Comparison of ENCODE assay signal across 19 cellular contexts in the genomic region with DNA sequence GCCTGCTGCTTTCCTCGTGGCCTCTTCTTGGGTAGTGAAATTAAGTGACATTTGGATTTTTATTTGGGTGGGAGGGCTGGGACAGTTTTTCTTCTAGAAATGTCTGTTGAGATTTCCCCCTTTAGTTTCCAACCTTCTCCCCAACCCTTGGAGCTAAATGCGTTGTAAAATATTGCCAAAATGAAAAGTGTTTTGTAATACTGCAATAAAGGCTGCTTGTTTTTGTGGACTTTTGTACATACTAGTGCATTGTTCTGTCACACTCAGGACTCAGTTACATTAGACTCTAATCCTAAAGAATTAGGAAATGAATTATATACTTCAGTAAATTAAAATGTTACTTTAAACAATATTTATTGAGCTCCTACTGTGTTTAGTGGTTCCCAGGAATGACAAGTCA. TPM values are rescaled to one million over a fixed set of nuclear protein-coding genes. Genes with fewer than 3 reads are reported as not detected.
A peak's percentile ranks its signal among the peaks of the same experiment; 100 is the strongest.
DNase-seq lines count a peak whose midpoint lies in the region; ATAC-seq and TF ChIP-seq lines count a peak whose summit lies in the region.
"Had no signal": no experiment of that assay in that cellular context is flagged by ENCODE, and none has a peak within 500 bp of the region (broad histone marks: within the 10 kb centered on the region; RNA-seq: fewer than 3 reads in every experiment).

No MANE protein-coding gene starts in this region.

- no peak for ATAC-seq in activated T-helper 17 cell treated with anti-CD3 and anti-CD28 coated beads, Interleukin-2, amount 50 U/mL, for 72 hours (replicated peaks)
- ATAC-seq in HG02870 (IDR thresholded peaks at IDR 0.05; ENCODE audit: unreplicated experiment) (no peak), lower lobe of right lung (no peak)
- ATAC-seq: HCT116 had no signal

- 81% methylated on average over 2 of the region's 2 CpGs for WGBS in hepatocyte (ENCODE audit: low lambda C conversion rate, missing lambda C conversion rate)

- H3K36me3 ChIP-seq in hepatocyte (replicated peaks; ENCODE audit: insufficient read depth, low read depth) = no peaks in the 10 kb centered on the region
- H3K36me3 ChIP-seq in lower lobe of right lung = peaks cover 85% of the 10 kb centered on the region

- intact Hi-C loops in lower lobe of right lung (cut with DNase I) = no loop called here

- peaks cover 15% of the 10 kb centered on the region for H3K4me1 Mint-ChIP-seq in activated T-helper 17 cell treated with anti-CD3 and anti-CD28 coated beads, Interleukin-2, amount 50 U/mL, for 72 hours

- H2AFZ ChIP-seq in hepatocyte = no peak overlapping the region

- H3K27ac Mint-ChIP-seq in activated T-helper 17 cell treated with anti-CD3 and anti-CD28 coated beads, Interleukin-2, amount 50 U/mL, for 72 hours = peak overlapping the region; percentile 20

- H3K4me2 ChIP-seq in hepatocyte = no peak overlapping the region

- H3K27me3 Mint-ChIP-seq in activated T-helper 17 cell treated with anti-CD3 and anti-CD28 coated beads, Interleukin-2, amount 50 U/mL, for 72 hours = no peaks in the 10 kb centered on the region

- in situ Hi-C loops in SK-MEL-5 (cut with HindIII; ENCODE audit: low pct_unique_long_range_greater_than_20kb, low sequenced_read_pairs) = no loop called here

- peaks cover 11% of the 10 kb centered on the region for H3K79me2 ChIP-seq in hepatocyte

- H3K9me2 ChIP-seq in hepatocyte (replicated peaks; ENCODE audit: insufficient read depth) = no peaks in the 10 kb centered on the region

- peak overlapping the region; percentile 5 for H3K27ac ChIP-seq in hepatocyte
- H3K27ac ChIP-seq in lower lobe of right lung = no peak overlapping the region

- no peak overlapping the region for H3K4me3 Mint-ChIP-seq in activated T-helper 17 cell treated with anti-CD3 and anti-CD28 coated beads, Interleukin-2, amount 50 U/mL, for 72 hours

- H3K4me3 ChIP-seq in hepatocyte (no peak overlapping the region), lower lobe of right lung (no peak overlapping the region)

- H3K9me3 Mint-ChIP-seq in activated T-helper 17 cell treated with anti-CD3 and anti-CD28 coated beads, Interleukin-2, amount 50 U/mL, for 72 hours = no peaks in the 10 kb centered on the region

- peaks cover 94% of the 10 kb centered on the region for H3K36me3 Mint-ChIP-seq in activated T-helper 17 cell treated with anti-CD3 and anti-CD28 coated beads, Interleukin-2, amount 50 U/mL, for 72 hours (ENCODE audit: low read depth)

- H3K9me3 ChIP-seq in hepatocyte (ENCODE audit: low read depth) = no peaks in the 10 kb centered on the region
- no peaks in the 10 kb centered on the region for H3K9me3 ChIP-seq in lower lobe of right lung
- H3K9me3 ChIP-seq: BE2C had no signal

- H3K27me3 ChIP-seq in hepatocyte (no peaks in the 10 kb centered on the region), lower lobe of right lung (ENCODE audit: low read depth) (no peaks in the 10 kb centered on the region)
- H3K27me3 ChIP-seq: BE2C had no signal

- TF ChIP-seq CTCF in hepatocyte (IDR thresholded peaks at IDR 0.05; ENCODE audit: poor library complexity) = no peak
- TF ChIP-seq CTCF in lower lobe of right lung (IDR thresholded peaks at IDR 0.05) = no peak

- peaks cover 5% of the 10 kb centered on the region for H3K4me1 ChIP-seq in hepatocyte (ENCODE audit: insufficient read depth)
- H3K4me1 ChIP-seq in lower lobe of right lung = no peaks in the 10 kb centered on the region
- H3K4me1 ChIP-seq: BE2C had no signal

- H4K20me1 ChIP-seq in hepatocyte (ENCODE audit: insufficient read depth, poor library complexity, severe bottlenecking) = peaks cover 4% of the 10 kb centered on the region

- peak; percentile 58 for DNase-seq in SK-MEL-5 (ENCODE audit: low read depth, low spot score)
- DNase-seq in hepatocyte (ENCODE audit: low spot score) = no peak
- peak; percentile 62 for DNase-seq in pons (ENCODE audit: low spot score)
- no peak for DNase-seq in DMS53 treated with DMSO at 0.1 percent for 48 hours (lab: John Stamatoyannopoulos, UW; ENCODE audit: unreplicated experiment)
- no peak for DNase-seq in lower lobe of right lung
- DNase-seq: BE2C, DMS53, EL, GF-D8, Kasumi-1, NCI-H1694 treated with DMSO at 0.1 percent for 48 hours, NCI-H446, NCI-H526 had no signal

RNA-seq across cellular contexts. Expression of a gene that starts 21.7 kb away (rescaled TPM):
- not detected in 2 replicates for total RNA-seq in SK-MEL-5 (2014; rRNA removed; shearing (Covaris generic))
- not detected in 2 replicates for polyA plus RNA-seq in SK-MEL-5 (2015; cell fraction: cytosol; rRNA removed)
- not detected in 2 replicates for polyA plus RNA-seq in SK-MEL-5 (2015; cell fraction: nucleus; rRNA removed)
- total RNA-seq in activated T-helper 17 cell treated with anti-CD3 and anti-CD28 coated beads, Interleukin-2, amount 50 U/mL, for 72 hours = under 1 TPM in 1 of 2 donors, not detected in 1; 0.24 TPM
- total RNA-seq in hepatocyte (not detected in 2 replicates), lower lobe of right lung (0.21 TPM)
- polyA plus RNA-seq in hepatocyte = not detected in 2 replicates
- total RNA-seq: A673, H1, MCF 10A had no signal
- polyA plus RNA-seq: H1 had no signal

RNA-seq across cellular contexts. Expression of a gene that starts 33.2 kb away (rescaled TPM):
- 0.29 TPM in 1 of 2 replicates, not detected in the other for total RNA-seq in SK-MEL-5 (2014; rRNA removed; shearing (Covaris generic))
- 0.60 and 1.3 TPM in 2 replicates for polyA plus RNA-seq in SK-MEL-5 (2015; cell fraction: cytosol; rRNA removed)
- polyA plus RNA-seq in SK-MEL-5 (2015; cell fraction: nucleus; rRNA removed) = 0.36 TPM in 1 of 2 replicates, not detected in the other
- total RNA-seq in activated T-helper 17 cell treated with anti-CD3 and anti-CD28 coated beads, Interleukin-2, amount 50 U/mL, for 72 hours = 10 to 100 TPM; 17.2 to 22.5 TPM
- total RNA-seq in hepatocyte = 0.72 and 1.4 TPM in 2 replicates
- 0.54 and 1.1 TPM in 2 replicates for polyA plus RNA-seq in hepatocyte
- 18.2 TPM for total RNA-seq in lower lobe of right lung
- total RNA-seq: A673, H1, MCF 10A had no signal
- polyA plus RNA-seq: H1 had no signal

RNA-seq across cellular contexts. Expression of a gene that starts 37.7 kb away (rescaled TPM):
- total RNA-seq in SK-MEL-5 (2014; rRNA removed; shearing (Covaris generic)) = 17.4 and 18.7 TPM in 2 replicates
- polyA plus RNA-seq in SK-MEL-5 (2015; cell fraction: cytosol; rRNA removed) = 99.7 and 106 TPM in 2 replicates
- polyA plus RNA-seq in SK-MEL-5 (2015; cell fraction: nucleus; rRNA removed) = 52.7 and 76.3 TPM in 2 replicates
- 100 to 1,000 TPM; 240 to 282 TPM for total RNA-seq in activated T-helper 17 cell treated with anti-CD3 and anti-CD28 coated beads, Interleukin-2, amount 50 U/mL, for 72 hours
- 36.1 and 48.2 TPM in 2 replicates for total RNA-seq in hepatocyte
- polyA plus RNA-seq in hepatocyte = 14.8 and 15.7 TPM in 2 replicates
- 143 TPM for total RNA-seq in lower lobe of right lung

RNA-seq across cellular contexts. Expression of a gene that starts 51.6 kb away (rescaled TPM):
- total RNA-seq in SK-MEL-5 (2014; rRNA removed; shearing (Covaris generic)) = not detected in 2 replicates
- polyA plus RNA-seq in SK-MEL-5 (2015; cell fraction: cytosol; rRNA removed) = not detected in 2 replicates
- not detected in 2 replicates for polyA plus RNA-seq in SK-MEL-5 (2015; cell fraction: nucleus; rRNA removed)
- not detected for total RNA-seq in activated T-helper 17 cell treated with anti-CD3 and anti-CD28 coated beads, Interleukin-2, amount 50 U/mL, for 72 hours
- total RNA-seq in hepatocyte (11.2 and 18.0 TPM in 2 replicates), lower lobe of right lung (40.9 TPM)
- 10.8 and 12.0 TPM in 2 replicates for polyA plus RNA-seq in hepatocyte
- total RNA-seq: A673, H1 had no signal
- polyA plus RNA-seq: H1 had no signal

Comparison
In these comparisons a context has a peak if more than half of its experiments do, and no peak if none do; other contexts are left out.
1. DNase-seq: peak in SK-MEL-5 (single experiment) and pons (single experiment); none in hepatocyte (single experiment), DMS53 treated with DMSO at 0.1 percent for 48 hours (single experiment) and lower lobe of right lung (single experiment).